Comparison of ENCODE assay signal across 1 cellular context in the genomic region with DNA sequence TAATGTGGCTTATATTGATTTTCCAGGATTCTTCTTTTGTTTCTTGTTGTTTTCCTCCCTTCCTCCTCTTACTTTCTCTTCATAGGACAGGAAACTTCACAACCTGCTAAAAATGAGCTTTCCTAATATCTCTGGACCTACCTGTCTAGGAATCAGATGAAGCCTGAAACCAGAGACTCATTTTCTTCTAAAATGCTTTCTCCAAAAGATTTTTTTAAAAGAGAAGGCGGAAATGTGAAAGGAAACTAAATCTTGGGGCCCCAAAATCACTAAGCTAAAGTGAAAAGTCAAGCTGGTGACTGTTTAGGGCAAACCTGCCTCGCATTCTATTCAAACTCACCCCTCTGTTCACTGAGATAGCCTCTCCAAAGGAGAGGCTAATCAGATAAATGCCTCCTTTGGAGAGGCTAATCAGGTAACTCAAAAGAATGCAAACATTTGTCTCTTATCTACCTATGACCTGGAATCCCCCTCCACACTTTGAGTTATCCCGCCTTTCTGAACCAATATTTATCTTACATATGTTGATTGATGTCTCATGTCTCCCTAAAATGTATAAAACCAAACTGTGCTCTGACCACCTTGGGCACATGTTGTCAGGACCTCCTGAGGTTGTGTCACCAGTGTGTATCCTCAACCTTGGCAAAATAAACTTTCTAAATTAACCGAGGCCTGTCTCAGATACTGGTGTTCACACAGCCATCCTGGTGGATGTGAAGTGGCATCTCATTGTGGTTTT.
A peak's percentile ranks its signal among the peaks of the same experiment; 100 is the strongest.
TF ChIP-seq lines count a peak whose summit lies in the region.

No MANE protein-coding gene starts in this region.

TF ChIP-seq in HepG2, 621 proteins besides CTCF, POLR2A, EP300 and RAD21 (continued from another document and continues in another):
- no peak for TF ChIP-seq ETS1 (CRISPR knock-in tag; IDR thresholded peaks at IDR 0.05)
- TF ChIP-seq ZNF17 (CRISPR knock-in tag; IDR thresholded peaks at IDR 0.05), result no peak
- 0 out of 2 replicates have a peak, but pooled peaks have one; percentile 31 for TF ChIP-seq FUBP1 (CRISPR knock-in tag; IDR thresholded peaks at IDR 0.05; ENCODE audit: borderline replicate concordance)
- TF ChIP-seq MED1 (CRISPR knock-in tag; IDR thresholded peaks at IDR 0.05), result peak; percentile 69
- no peak for TF ChIP-seq MXI1 (IDR thresholded peaks at IDR 0.05; ENCODE audit: borderline replicate concordance, low read depth, low read length)
- TF ChIP-seq HNRNPUL1 (IDR thresholded peaks at IDR 0.05; ENCODE audit: low read depth, low read length), result no peak
- TF ChIP-seq ZBTB1 (CRISPR knock-in tag; IDR thresholded peaks at IDR 0.05; ENCODE audit: borderline replicate concordance), result no peak
- TF ChIP-seq NFIC (IDR thresholded peaks at IDR 0.05; ENCODE audit: low read length), result peak; percentile 50
- TF ChIP-seq MEIS1 (CRISPR knock-in tag; IDR thresholded peaks at IDR 0.05; ENCODE audit: borderline replicate concordance), result no peak
- TF ChIP-seq ZNF20 (CRISPR knock-in tag; IDR thresholded peaks at IDR 0.05), result no peak
- TF ChIP-seq ZBTB7A (CRISPR knock-in tag; IDR thresholded peaks at IDR 0.05), result no peak
- TF ChIP-seq MYPOP (CRISPR knock-in tag; IDR thresholded peaks at IDR 0.05), result peak; percentile 63; the same call in 1 of the 2 replicates
- TF ChIP-seq ZNF644 (CRISPR knock-in tag; IDR thresholded peaks at IDR 0.05; ENCODE audit: low read depth), result 0 out of 2 replicates have a peak, but pooled peaks have one; percentile 34
- TF ChIP-seq, protein P1, sequence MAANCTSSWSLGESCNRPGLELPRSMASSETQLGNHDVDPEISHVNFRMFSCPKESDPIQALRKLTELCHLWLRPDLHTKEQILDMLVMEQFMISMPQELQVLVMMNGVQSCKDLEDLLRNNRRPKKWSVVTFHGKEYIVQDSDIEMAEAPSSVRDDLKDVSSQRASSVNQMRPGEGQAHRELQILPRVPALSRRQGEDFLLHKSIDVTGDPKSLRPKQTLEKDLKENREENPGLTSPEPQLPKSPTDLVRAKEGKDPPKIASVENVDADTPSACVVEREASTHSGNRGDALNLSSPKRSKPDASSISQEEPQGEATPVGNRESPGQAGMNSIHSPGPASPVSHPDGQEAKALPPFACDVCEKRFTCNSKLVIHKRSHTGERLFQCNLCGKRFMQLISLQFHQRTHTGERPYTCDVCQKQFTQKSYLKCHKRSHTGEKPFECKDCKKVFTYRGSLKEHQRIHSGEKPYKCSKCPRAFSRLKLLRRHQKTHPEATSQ (CRISPR knock-in tag; IDR thresholded peaks at IDR 0.05; ENCODE audit: borderline replicate concordance), result peak; percentile 60; the same call in 1 of the 2 replicates
- TF ChIP-seq, protein P2, sequence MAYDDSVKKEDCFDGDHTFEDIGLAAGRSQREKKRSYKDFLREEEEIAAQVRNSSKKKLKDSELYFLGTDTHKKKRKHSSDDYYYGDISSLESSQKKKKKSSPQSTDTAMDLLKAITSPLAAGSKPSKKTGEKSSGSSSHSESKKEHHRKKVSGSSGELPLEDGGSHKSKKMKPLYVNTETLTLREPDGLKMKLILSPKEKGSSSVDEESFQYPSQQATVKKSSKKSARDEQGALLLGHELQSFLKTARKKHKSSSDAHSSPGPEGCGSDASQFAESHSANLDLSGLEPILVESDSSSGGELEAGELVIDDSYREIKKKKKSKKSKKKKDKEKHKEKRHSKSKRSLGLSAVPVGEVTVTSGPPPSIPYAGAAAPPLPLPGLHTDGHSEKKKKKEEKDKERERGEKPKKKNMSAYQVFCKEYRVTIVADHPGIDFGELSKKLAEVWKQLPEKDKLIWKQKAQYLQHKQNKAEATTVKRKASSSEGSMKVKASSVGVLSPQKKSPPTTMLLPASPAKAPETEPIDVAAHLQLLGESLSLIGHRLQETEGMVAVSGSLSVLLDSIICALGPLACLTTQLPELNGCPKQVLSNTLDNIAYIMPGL (CRISPR knock-in tag; IDR thresholded peaks at IDR 0.05; ENCODE audit: borderline replicate concordance in 1 of 2, low read depth in 1 of 2), result no peak
- TF ChIP-seq, protein P3, sequence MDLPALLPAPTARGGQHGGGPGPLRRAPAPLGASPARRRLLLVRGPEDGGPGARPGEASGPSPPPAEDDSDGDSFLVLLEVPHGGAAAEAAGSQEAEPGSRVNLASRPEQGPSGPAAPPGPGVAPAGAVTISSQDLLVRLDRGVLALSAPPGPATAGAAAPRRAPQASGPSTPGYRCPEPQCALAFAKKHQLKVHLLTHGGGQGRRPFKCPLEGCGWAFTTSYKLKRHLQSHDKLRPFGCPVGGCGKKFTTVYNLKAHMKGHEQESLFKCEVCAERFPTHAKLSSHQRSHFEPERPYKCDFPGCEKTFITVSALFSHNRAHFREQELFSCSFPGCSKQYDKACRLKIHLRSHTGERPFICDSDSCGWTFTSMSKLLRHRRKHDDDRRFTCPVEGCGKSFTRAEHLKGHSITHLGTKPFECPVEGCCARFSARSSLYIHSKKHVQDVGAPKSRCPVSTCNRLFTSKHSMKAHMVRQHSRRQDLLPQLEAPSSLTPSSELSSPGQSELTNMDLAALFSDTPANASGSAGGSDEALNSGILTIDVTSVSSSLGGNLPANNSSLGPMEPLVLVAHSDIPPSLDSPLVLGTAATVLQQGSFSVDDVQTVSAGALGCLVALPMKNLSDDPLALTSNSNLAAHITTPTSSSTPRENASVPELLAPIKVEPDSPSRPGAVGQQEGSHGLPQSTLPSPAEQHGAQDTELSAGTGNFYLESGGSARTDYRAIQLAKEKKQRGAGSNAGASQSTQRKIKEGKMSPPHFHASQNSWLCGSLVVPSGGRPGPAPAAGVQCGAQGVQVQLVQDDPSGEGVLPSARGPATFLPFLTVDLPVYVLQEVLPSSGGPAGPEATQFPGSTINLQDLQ (CRISPR knock-in tag; IDR thresholded peaks at IDR 0.05), result 0 out of 2 replicates have a peak, but pooled peaks have one; percentile 56
- TF ChIP-seq SIN3A (IDR thresholded peaks at IDR 0.05; ENCODE audit: borderline replicate concordance, low read depth, low read length), result no peak
- TF ChIP-seq RBM39 (IDR thresholded peaks at IDR 0.05; ENCODE audit: low read depth, low read length, poor library complexity, severe bottlenecking), result no peak
- no peak for TF ChIP-seq FOSL1 (CRISPR knock-in tag; IDR thresholded peaks at IDR 0.05; ENCODE audit: borderline replicate concordance)
- peak; percentile 43 for TF ChIP-seq MED8 (CRISPR knock-in tag; IDR thresholded peaks at IDR 0.05; ENCODE audit: insufficient replicate concordance)
- no peak for TF ChIP-seq ZNF343 (CRISPR knock-in tag; IDR thresholded peaks at IDR 0.05)
- peak; percentile 18; the same call in 1 of the 2 replicates for TF ChIP-seq ZNF614 (CRISPR knock-in tag; IDR thresholded peaks at IDR 0.05; ENCODE audit: borderline replicate concordance)
- no peak for TF ChIP-seq ZNF496 (CRISPR knock-in tag; IDR thresholded peaks at IDR 0.05; ENCODE audit: insufficient replicate concordance)
- no peak for TF ChIP-seq ZMAT3 (CRISPR knock-in tag; conservative IDR thresholded peaks at IDR 0.05)
- no peak; the same call in 1 of the 2 replicates for TF ChIP-seq ELF1 (CRISPR knock-in tag; IDR thresholded peaks at IDR 0.05)
- TF ChIP-seq PCBP1 (IDR thresholded peaks at IDR 0.05; ENCODE audit: borderline replicate concordance, low read depth, low read length), result no peak
- peak; percentile 92 for TF ChIP-seq TCF7 (IDR thresholded peaks at IDR 0.05; ENCODE audit: low read depth)
- TF ChIP-seq SMC3 (IDR thresholded peaks at IDR 0.05; ENCODE audit: low read length), result no peak
- TF ChIP-seq ZNF205 (CRISPR knock-in tag; IDR thresholded peaks at IDR 0.05), result peak; percentile 83
- TF ChIP-seq MEIS2 (CRISPR knock-in tag; IDR thresholded peaks at IDR 0.05), result peak; percentile 49; the same call in 1 of the 2 replicates
- TF ChIP-seq, protein P4, sequence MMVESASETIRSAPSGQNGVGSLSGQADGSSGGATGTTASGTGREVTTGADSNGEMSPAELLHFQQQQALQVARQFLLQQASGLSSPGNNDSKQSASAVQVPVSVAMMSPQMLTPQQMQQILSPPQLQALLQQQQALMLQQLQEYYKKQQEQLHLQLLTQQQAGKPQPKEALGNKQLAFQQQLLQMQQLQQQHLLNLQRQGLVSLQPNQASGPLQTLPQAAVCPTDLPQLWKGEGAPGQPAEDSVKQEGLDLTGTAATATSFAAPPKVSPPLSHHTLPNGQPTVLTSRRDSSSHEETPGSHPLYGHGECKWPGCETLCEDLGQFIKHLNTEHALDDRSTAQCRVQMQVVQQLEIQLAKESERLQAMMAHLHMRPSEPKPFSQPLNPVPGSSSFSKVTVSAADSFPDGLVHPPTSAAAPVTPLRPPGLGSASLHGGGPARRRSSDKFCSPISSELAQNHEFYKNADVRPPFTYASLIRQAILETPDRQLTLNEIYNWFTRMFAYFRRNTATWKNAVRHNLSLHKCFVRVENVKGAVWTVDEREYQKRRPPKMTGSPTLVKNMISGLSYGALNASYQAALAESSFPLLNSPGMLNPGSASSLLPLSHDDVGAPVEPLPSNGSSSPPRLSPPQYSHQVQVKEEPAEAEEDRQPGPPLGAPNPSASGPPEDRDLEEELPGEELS (CRISPR knock-in tag; IDR thresholded peaks at IDR 0.05), result peak; percentile 95
- no peak; the same call in 1 of the 2 replicates for TF ChIP-seq ZNF598 (CRISPR knock-in tag; IDR thresholded peaks at IDR 0.05; ENCODE audit: borderline replicate concordance)
- TF ChIP-seq ATRX (CRISPR knock-in tag; IDR thresholded peaks at IDR 0.05; ENCODE audit: borderline replicate concordance), result no peak
- TF ChIP-seq NONO (IDR thresholded peaks at IDR 0.05), result no peak
- TF ChIP-seq NONO (CRISPR knock-in tag; conservative IDR thresholded peaks at IDR 0.05), result peak; percentile 89
- TF ChIP-seq CCAR2 (optimal IDR thresholded peaks at IDR 0.05; ENCODE audit: low read depth, low read length), result no peak
- TF ChIP-seq HMG20B (CRISPR knock-in tag; conservative IDR thresholded peaks at IDR 0.05), result peak; percentile 89; the same call in 1 of the 2 replicates
- no peak for TF ChIP-seq ZNF484 (CRISPR knock-in tag; IDR thresholded peaks at IDR 0.05; ENCODE audit: borderline replicate concordance, low read depth)
- peak; percentile 80; the same call in 1 of the 2 replicates for TF ChIP-seq HOXD1 (CRISPR knock-in tag; IDR thresholded peaks at IDR 0.05)
- TF ChIP-seq, protein P5, sequence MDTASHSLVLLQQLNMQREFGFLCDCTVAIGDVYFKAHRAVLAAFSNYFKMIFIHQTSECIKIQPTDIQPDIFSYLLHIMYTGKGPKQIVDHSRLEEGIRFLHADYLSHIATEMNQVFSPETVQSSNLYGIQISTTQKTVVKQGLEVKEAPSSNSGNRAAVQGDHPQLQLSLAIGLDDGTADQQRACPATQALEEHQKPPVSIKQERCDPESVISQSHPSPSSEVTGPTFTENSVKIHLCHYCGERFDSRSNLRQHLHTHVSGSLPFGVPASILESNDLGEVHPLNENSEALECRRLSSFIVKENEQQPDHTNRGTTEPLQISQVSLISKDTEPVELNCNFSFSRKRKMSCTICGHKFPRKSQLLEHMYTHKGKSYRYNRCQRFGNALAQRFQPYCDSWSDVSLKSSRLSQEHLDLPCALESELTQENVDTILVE (CRISPR knock-in tag; IDR thresholded peaks at IDR 0.05), result 0 out of 2 replicates have a peak, but pooled peaks have one; percentile 38
- no peak for TF ChIP-seq ZNF264 (CRISPR knock-in tag; IDR thresholded peaks at IDR 0.05)
- 0 out of 2 replicates have a peak, but pooled peaks have one; percentile 48 for TF ChIP-seq KDM4B (CRISPR knock-in tag; IDR thresholded peaks at IDR 0.05)
- peak; percentile 79; the same call in 1 of the 2 replicates for TF ChIP-seq ZNF792 (CRISPR knock-in tag; IDR thresholded peaks at IDR 0.05)
- peak; percentile 58; the same call in 1 of the 2 replicates for TF ChIP-seq POGZ (CRISPR knock-in tag; IDR thresholded peaks at IDR 0.05)
- TF ChIP-seq ZNF879 (CRISPR knock-in tag; IDR thresholded peaks at IDR 0.05), result no peak
- peak; percentile 96 for TF ChIP-seq PPARG (CRISPR knock-in tag; conservative IDR thresholded peaks at IDR 0.05)
